In the genomic region with DNA sequence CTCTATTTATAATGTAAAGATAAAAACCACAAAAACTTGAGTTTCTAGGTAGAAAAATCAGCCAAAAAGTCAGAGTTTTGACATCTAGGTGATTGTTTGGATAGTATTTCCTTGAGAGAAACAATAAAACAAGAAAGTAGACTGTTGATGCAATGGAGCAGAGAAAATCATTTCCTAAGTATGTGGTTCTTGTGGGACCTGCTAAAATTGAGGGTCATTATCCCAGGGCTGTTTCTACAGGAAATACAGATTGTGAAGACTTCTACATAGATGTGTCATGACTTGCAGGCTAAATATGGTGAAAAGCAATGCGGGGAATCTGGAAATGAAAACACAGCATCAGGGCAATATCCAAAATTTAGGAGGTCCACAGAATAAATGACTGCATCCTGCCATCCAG, we compare ENCODE assay signal across 29 cellular contexts.
"Had no signal": no experiment of that assay in that cellular context is flagged by ENCODE, and none has a peak within 500 bp of the region (broad histone marks: within the 10 kb centered on the region; RNA-seq: fewer than 3 reads in every experiment).

No MANE protein-coding gene starts in this region.

- H3K9me3 Mint-ChIP-seq: dendritic cell treated with granulocyte-macrophage colony-stimulating factor and Interleukin-4, amounts not matched to agents 40 ng/mL and 50 ng/mL, for 4 days; endodermal cell; stimulated activated naive B cell treated with anti-CD40 and anti-IgM and Interleukin-4, amounts not matched to agents 10 μg/mL and 1 μg/mL and 100 μg/mL, for 72 hours; WTC11 had no signal

- H3K36me3 ChIP-seq: brain microvascular endothelial cell, esophagus muscularis mucosa, stomach, tibial artery, upper lobe of right lung had no signal

- DNase-seq: activated CD8-positive, alpha-beta memory T cell treated with anti-CD3 and anti-CD28 coated beads, Interleukin-2, amount 10 ng/mL, durations not matched to agents 7 days and 5 days; activated CD8-positive, alpha-beta T cell treated with anti-CD3 and anti-CD28 coated beads, Interleukin-2, amount 10 ng/mL, durations not matched to agents 7 days and 5 days; activated naive CD4-positive, alpha-beta T cell; activated T-cell treated with anti-CD3 and anti-CD28 coated beads, Interleukin-2, amount 50 U/mL, for 48 hours; brain microvascular endothelial cell; caudate nucleus; endodermal cell; foreskin melanocyte; glutamatergic neuron; islet precursor cell; left colon; midbrain; naive thymus-derived CD4-positive, alpha-beta T cell; occipital lobe; psoas muscle; stimulated activated CD4-positive, alpha-beta T cell treated with anti-CD3 and anti-CD28 coated beads, Interleukin-15, amount 100 ng/mL, for 24 hours; stimulated activated CD4-positive, alpha-beta T cell treated with anti-CD3 and anti-CD28 coated beads, Interleukin-2, amount 100 ng/mL, for 24 hours; stimulated activated naive B cell treated with anti-CD40 and anti-IgM and Interleukin-4, amounts not matched to agents 10 μg/mL and 1 μg/mL and 100 μg/mL, for 72 hours; stomach; SW 1271; T-helper 17 cell; tibial artery; upper lobe of right lung had no signal

- H3K27me3 Mint-ChIP-seq: activated CD8-positive, alpha-beta memory T cell treated with anti-CD3 and anti-CD28 coated beads, Interleukin-2, amount 10 ng/mL, durations not matched to agents 7 days and 5 days; dendritic cell treated with granulocyte-macrophage colony-stimulating factor and Interleukin-4, amounts not matched to agents 40 ng/mL and 50 ng/mL, for 4 days; memory B cell; naive thymus-derived CD4-positive, alpha-beta T cell; stimulated activated naive B cell treated with anti-CD40 and anti-IgM and Interleukin-4, amounts not matched to agents 10 μg/mL and 1 μg/mL and 100 μg/mL, for 72 hours; T-helper 17 cell had no signal

- ATAC-seq: activated CD8-positive, alpha-beta memory T cell treated with anti-CD3 and anti-CD28 coated beads, Interleukin-2, amount 10 ng/mL, durations not matched to agents 7 days and 5 days; activated CD8-positive, alpha-beta T cell treated with anti-CD3 and anti-CD28 coated beads, Interleukin-2, amount 10 ng/mL, durations not matched to agents 7 days and 5 days; activated naive CD4-positive, alpha-beta T cell treated with anti-CD3 and anti-CD28 coated beads, Interleukin-2, amount 50 U/mL, for 72 hours; left colon; naive thymus-derived CD4-positive, alpha-beta T cell; psoas muscle; stimulated activated naive B cell treated with anti-CD40 and anti-IgM and Interleukin-4, amounts not matched to agents 10 μg/mL and 1 μg/mL and 100 μg/mL, for 72 hours; T-helper 17 cell; upper lobe of right lung; WTC11 had no signal

- H3K79me2 ChIP-seq: parathyroid adenoma had no signal

- H3K27ac ChIP-seq: brain microvascular endothelial cell, esophagus muscularis mucosa, parathyroid adenoma, psoas muscle, stomach, tibial artery, upper lobe of right lung had no signal

- H3K4me3 ChIP-seq: esophagus muscularis mucosa, psoas muscle, stomach, tibial artery, upper lobe of right lung had no signal

- H3K36me3 Mint-ChIP-seq: activated CD8-positive, alpha-beta memory T cell treated with anti-CD3 and anti-CD28 coated beads, Interleukin-2, amount 10 ng/mL, durations not matched to agents 7 days and 5 days; activated naive CD4-positive, alpha-beta T cell treated with anti-CD3 and anti-CD28 coated beads, Interleukin-2, amount 50 U/mL, for 72 hours; memory B cell; naive thymus-derived CD4-positive, alpha-beta T cell; stimulated activated naive B cell treated with anti-CD40 and anti-IgM and Interleukin-4, amounts not matched to agents 10 μg/mL and 1 μg/mL and 100 μg/mL, for 72 hours; WTC11 had no signal

- H2AFZ ChIP-seq: parathyroid adenoma had no signal

- H3K27me3 ChIP-seq: brain microvascular endothelial cell, esophagus muscularis mucosa, stomach, tibial artery, upper lobe of right lung had no signal

- H3K4me1 ChIP-seq: esophagus muscularis mucosa, parathyroid adenoma, psoas muscle, stomach, tibial artery, upper lobe of right lung had no signal

- H3K9me3 ChIP-seq: esophagus muscularis mucosa, psoas muscle, stomach, tibial artery, upper lobe of right lung had no signal

- H3K9ac ChIP-seq: parathyroid adenoma had no signal

- H3K4me1 Mint-ChIP-seq: activated CD8-positive, alpha-beta memory T cell treated with anti-CD3 and anti-CD28 coated beads, Interleukin-2, amount 10 ng/mL, durations not matched to agents 7 days and 5 days; memory B cell; naive thymus-derived CD4-positive, alpha-beta T cell; stimulated activated naive B cell treated with anti-CD40 and anti-IgM and Interleukin-4, amounts not matched to agents 10 μg/mL and 1 μg/mL and 100 μg/mL, for 72 hours; T-helper 17 cell; WTC11 had no signal

- H3K27ac Mint-ChIP-seq: activated CD8-positive, alpha-beta memory T cell treated with anti-CD3 and anti-CD28 coated beads, Interleukin-2, amount 10 ng/mL, durations not matched to agents 7 days and 5 days; activated CD8-positive, alpha-beta T cell treated with anti-CD3 and anti-CD28 coated beads, Interleukin-2, amount 10 ng/mL, durations not matched to agents 7 days and 5 days; activated naive CD4-positive, alpha-beta T cell treated with anti-CD3 and anti-CD28 coated beads, Interleukin-2, amount 50 U/mL, for 72 hours; dendritic cell treated with granulocyte-macrophage colony-stimulating factor and Interleukin-4, amounts not matched to agents 40 ng/mL and 50 ng/mL, for 4 days; endodermal cell; memory B cell; naive thymus-derived CD4-positive, alpha-beta T cell; stimulated activated naive B cell treated with anti-CD40 and anti-IgM and Interleukin-4, amounts not matched to agents 10 μg/mL and 1 μg/mL and 100 μg/mL, for 72 hours; T-helper 17 cell; WTC11 had no signal

- H3K4me3 Mint-ChIP-seq: activated CD8-positive, alpha-beta memory T cell treated with anti-CD3 and anti-CD28 coated beads, Interleukin-2, amount 10 ng/mL, durations not matched to agents 7 days and 5 days; activated CD8-positive, alpha-beta T cell treated with anti-CD3 and anti-CD28 coated beads, Interleukin-2, amount 10 ng/mL, durations not matched to agents 7 days and 5 days; dendritic cell treated with granulocyte-macrophage colony-stimulating factor and Interleukin-4, amounts not matched to agents 40 ng/mL and 50 ng/mL, for 4 days; endodermal cell; memory B cell; naive thymus-derived CD4-positive, alpha-beta T cell; stimulated activated naive B cell treated with anti-CD40 and anti-IgM and Interleukin-4, amounts not matched to agents 10 μg/mL and 1 μg/mL and 100 μg/mL, for 72 hours; T-helper 17 cell; WTC11 had no signal
